Comparison of ENCODE assay signal across 25 cellular contexts in the genomic region with DNA sequence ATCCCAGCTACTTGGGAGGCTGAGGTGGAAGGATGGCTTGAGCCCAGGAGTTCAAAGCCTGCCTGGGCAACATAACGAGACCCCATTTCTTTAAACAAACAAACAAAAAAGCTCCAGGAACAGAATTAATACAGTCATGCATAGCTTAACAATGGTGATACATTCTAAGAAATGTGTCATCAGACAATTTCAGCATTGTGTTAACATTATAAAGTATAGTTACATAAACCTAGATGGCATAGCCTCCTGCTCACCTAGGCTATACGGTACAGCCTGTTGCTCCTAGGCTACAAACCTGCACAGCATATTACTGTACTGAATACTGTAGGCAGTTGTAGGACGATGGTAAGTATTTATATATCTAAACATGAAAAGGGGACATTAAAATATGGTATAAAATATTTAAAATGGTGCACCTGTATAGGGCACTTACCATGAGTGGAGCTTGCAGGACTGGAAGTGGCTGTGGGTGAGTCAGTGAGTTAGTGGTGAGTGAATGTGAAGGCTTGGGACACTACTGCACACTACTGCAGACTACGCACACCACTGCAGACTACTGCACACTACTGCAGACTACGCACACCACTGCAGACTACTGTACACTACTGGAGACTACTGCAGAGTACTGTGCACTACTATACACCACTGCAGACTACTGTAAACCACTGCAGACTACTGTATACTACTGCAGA.
"Had no signal": no experiment of that assay in that cellular context is flagged by ENCODE, and none has a peak within 500 bp of the region (broad histone marks: within the 10 kb centered on the region; RNA-seq: fewer than 3 reads in every experiment).

No MANE protein-coding gene starts in this region.

- DNase-seq: activated CD4-positive, alpha-beta T cell treated with anti-CD3 and anti-CD28 coated beads for 4 hours; activated CD8-positive, alpha-beta memory T cell treated with anti-CD3 and anti-CD28 coated beads, Interleukin-2, amount 50 U/mL, for 4 hours; activated CD8-positive, alpha-beta T cell treated with anti-CD3 and anti-CD28 coated beads for 36 hours; activated gamma-delta T cell treated with Interleukin-2 at 50 U/mL for 16 hours; activated naive CD4-positive, alpha-beta T cell treated with anti-CD3 and anti-CD28 coated beads, Interleukin-2, amount 10 ng/mL, durations not matched to agents 7 days and 5 days; activated naive CD8-positive, alpha-beta T cell treated with anti-CD3 and anti-CD28 coated beads, Interleukin-2, amount 10 ng/mL, durations not matched to agents 7 days and 5 days; activated T-cell treated with anti-CD3 and anti-CD28 coated beads, Interleukin-2, amount 50 U/mL, for 72 hours; amniotic stem cell; body of pancreas; Kasumi-1; NCI-H1105 treated with DMSO at 0.1 percent for 48 hours; NCI-H1436 treated with DMSO at 0.1 percent for 48 hours; NCI-H187; NCI-H2081; NCI-H510A treated with DMSO at 0.1 percent for 48 hours; NCI-H69; NK-92 treated with Interleukin-12 subunit alpha and Interleukin-12 subunit beta, amount 100 ng/mL, for 24 hours; OCI-M1; SHP77 treated with DMSO at 0.1 percent for 48 hours had no signal

- H3K4me3 Mint-ChIP-seq: activated CD8-positive, alpha-beta T cell treated with anti-CD3 and anti-CD28 coated beads for 36 hours; activated naive CD4-positive, alpha-beta T cell treated with anti-CD3 and anti-CD28 coated beads, Interleukin-2, amount 10 ng/mL, durations not matched to agents 7 days and 5 days; activated naive CD8-positive, alpha-beta T cell treated with anti-CD3 and anti-CD28 coated beads, Interleukin-2, amount 10 ng/mL, durations not matched to agents 7 days and 5 days; activated T-cell treated with anti-CD3 and anti-CD28 coated beads, Interleukin-2, amount 50 U/mL, for 72 hours; central memory CD8-positive, alpha-beta T cell; T-helper 1 cell treated with Interleukin-12 subunit alpha and Interleukin-12 subunit beta and Interleukin-4 antibody, amounts not matched to agents 30 μg/mL and 1 μg/mL, for 36 hours had no signal

- H3K9me3 Mint-ChIP-seq: activated CD8-positive, alpha-beta T cell treated with anti-CD3 and anti-CD28 coated beads for 36 hours; activated naive CD4-positive, alpha-beta T cell treated with anti-CD3 and anti-CD28 coated beads, Interleukin-2, amount 10 ng/mL, durations not matched to agents 7 days and 5 days; activated naive CD8-positive, alpha-beta T cell treated with anti-CD3 and anti-CD28 coated beads, Interleukin-2, amount 10 ng/mL, durations not matched to agents 7 days and 5 days; activated T-cell treated with anti-CD3 and anti-CD28 coated beads, Interleukin-2, amount 50 U/mL, for 72 hours; activated T-helper 2 cell treated with anti-CD3 and anti-CD28 coated beads, Interferon-gamma antibody, Interleukin-2, Interleukin-4, amounts not matched to agents 10 μg/mL and 5 μg/mL and 100 μg/mL, durations not matched to agents 14 hours and 24 hours and 36 hours; central memory CD8-positive, alpha-beta T cell; T-helper 1 cell treated with Interleukin-12 subunit alpha and Interleukin-12 subunit beta and Interleukin-4 antibody, amounts not matched to agents 30 μg/mL and 1 μg/mL, for 36 hours had no signal

- H3K27ac Mint-ChIP-seq: activated CD8-positive, alpha-beta T cell treated with anti-CD3 and anti-CD28 coated beads for 36 hours; activated naive CD4-positive, alpha-beta T cell treated with anti-CD3 and anti-CD28 coated beads, Interleukin-2, amount 10 ng/mL, durations not matched to agents 7 days and 5 days; activated naive CD8-positive, alpha-beta T cell treated with anti-CD3 and anti-CD28 coated beads, Interleukin-2, amount 10 ng/mL, durations not matched to agents 7 days and 5 days; activated T-helper 2 cell treated with anti-CD3 and anti-CD28 coated beads, Interferon-gamma antibody, Interleukin-2, Interleukin-4, amounts not matched to agents 10 μg/mL and 5 μg/mL and 100 μg/mL, durations not matched to agents 14 hours and 24 hours and 36 hours; T-helper 1 cell treated with Interleukin-12 subunit alpha and Interleukin-12 subunit beta and Interleukin-4 antibody, amounts not matched to agents 30 μg/mL and 1 μg/mL, for 36 hours had no signal

- H3K27me3 ChIP-seq: ascending aorta, body of pancreas had no signal

- H3K27me3 Mint-ChIP-seq: activated CD8-positive, alpha-beta T cell treated with anti-CD3 and anti-CD28 coated beads for 36 hours; activated naive CD4-positive, alpha-beta T cell treated with anti-CD3 and anti-CD28 coated beads, Interleukin-2, amount 10 ng/mL, durations not matched to agents 7 days and 5 days; activated naive CD8-positive, alpha-beta T cell treated with anti-CD3 and anti-CD28 coated beads, Interleukin-2, amount 10 ng/mL, durations not matched to agents 7 days and 5 days; central memory CD8-positive, alpha-beta T cell had no signal

- H3K4me1 ChIP-seq: body of pancreas had no signal

- H3K27ac ChIP-seq: ascending aorta, body of pancreas had no signal

- ATAC-seq: activated CD4-positive, CD25-positive, alpha-beta regulatory T cell treated with anti-CD3 and anti-CD28 coated beads, Interleukin-2, amount 50 U/mL, for 24 hours; activated CD8-positive, alpha-beta T cell treated with anti-CD3 and anti-CD28 coated beads for 36 hours; activated T-cell treated with anti-CD3 and anti-CD28 coated beads, Interleukin-2, amount 50 U/mL, for 72 hours; body of pancreas had no signal

- FAIRE-seq: RCC 7860 had no signal

- H3K4me3 ChIP-seq: ascending aorta, body of pancreas had no signal

- H3K9me3 ChIP-seq: ascending aorta, body of pancreas had no signal
